Comparison of ENCODE assay signal across 8 cellular contexts in the genomic region with DNA sequence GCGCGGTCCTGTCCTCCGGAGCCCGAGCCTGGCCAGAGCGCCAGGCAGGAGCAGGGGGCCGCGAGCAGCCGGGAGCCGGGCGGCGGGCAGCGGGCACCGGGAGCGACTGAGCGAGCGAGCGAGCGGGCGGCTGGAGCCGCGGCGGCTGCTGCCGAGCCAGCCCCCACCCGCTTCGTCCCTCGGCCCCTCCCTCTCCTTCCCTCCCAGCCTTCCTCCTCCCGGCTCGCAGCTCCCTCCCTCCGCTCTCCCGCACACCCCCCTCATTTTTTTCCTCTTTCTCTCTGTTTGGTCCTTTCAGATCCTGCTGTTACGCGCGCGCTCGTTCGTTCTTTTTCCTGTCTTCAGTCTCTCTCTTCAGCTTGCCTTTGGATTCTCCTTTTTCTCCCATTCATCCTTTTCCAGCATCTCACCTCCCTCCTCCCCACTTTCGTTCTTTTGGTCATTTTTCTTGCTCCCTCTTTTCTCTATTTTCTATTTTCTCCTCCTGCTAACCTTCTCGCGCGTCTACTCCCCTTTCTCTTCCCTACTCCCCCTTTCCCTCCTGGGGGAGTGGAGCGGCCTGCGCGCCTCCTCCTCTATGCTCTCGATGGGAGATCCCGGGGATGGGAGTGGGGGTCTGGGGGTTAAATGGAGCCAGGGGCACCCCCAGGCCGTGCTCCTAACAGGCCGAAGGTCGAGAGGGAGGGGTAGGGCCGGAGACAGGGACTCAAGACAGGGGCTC. TPM values are rescaled to one million over a fixed set of nuclear protein-coding genes. Genes with fewer than 3 reads are reported as not detected.
DNase-seq lines count a peak whose midpoint lies in the region; ATAC-seq and TF ChIP-seq lines count a peak whose summit lies in the region.

A gene (minus strand): TSS at position 108 of the 721 bp plus-strand sequence. CDS start 125,347 bp downstream, outside the sequence.

- POLR2A ChIA-PET in HCT116 (lab: Charles Lee) = no interaction called here
- POLR2A ChIA-PET in SK-N-SH (lab: Yijun Ruan, JAX) = no interaction called here

- H3K9ac ChIP-seq in HCT116 (ENCODE audit: low read length) (peak within 1 kb of the TSS; percentile 58), SK-N-SH (no peak within 1 kb of the TSS), muscle layer of colon (ENCODE audit: low read length) (no peak within 1 kb of the TSS)

- H4K20me1 ChIP-seq in HCT116 (ENCODE audit: insufficient read depth) = no peaks in the 10 kb centered on the region
- no peaks in the 10 kb centered on the region for H4K20me1 ChIP-seq in SK-N-SH (ENCODE audit: insufficient read depth)

- TF ChIP-seq CTCF in HCT116 (IDR thresholded peaks at IDR 0.05 in 2 of 3, conservative IDR thresholded peaks at IDR 0.05 in 1 of 3; ENCODE audit: borderline replicate concordance in 1 of 3, insufficient read depth in 1 of 3, low read depth in 2 of 3, low read length in 2 of 3) (no peak), SK-N-SH (IDR thresholded peaks at IDR 0.05) (no peak), esophagus muscularis mucosa (IDR thresholded peaks at IDR 0.05) (no peak)

- H3K9me3 ChIP-seq in HCT116 (ENCODE audit: control insufficient read depth in 1 of 2, insufficient read depth in 1 of 2, low read depth in 1 of 2, low read length in 2 of 2) (no peaks in the 10 kb centered on the region), SK-N-SH (no peaks in the 10 kb centered on the region), esophagus muscularis mucosa (no peaks in the 10 kb centered on the region), muscle layer of colon (ENCODE audit: low read length) (no peaks in the 10 kb centered on the region)

- TF ChIP-seq POLR2A in HCT116 (IDR thresholded peaks at IDR 0.05; ENCODE audit: borderline replicate concordance, extremely low read depth, insufficient read depth, insufficient read length) (no peak), esophagus muscularis mucosa (IDR thresholded peaks at IDR 0.05; ENCODE audit: low read depth) (no peak)

- H3K9me2 ChIP-seq in HCT116 (ENCODE audit: insufficient read depth) (no peaks in the 10 kb centered on the region), SK-N-SH (no peaks in the 10 kb centered on the region)

- peaks cover 0 to 20% of the 10 kb centered on the region in 2 experiments; a peak in 2 of 4 replicates for H3K4me1 ChIP-seq in HCT116 (ENCODE audit: control insufficient read depth in 1 of 2, insufficient read depth in 2 of 2, low read length in 2 of 2)
- H3K4me1 ChIP-seq in SK-N-SH (ENCODE audit: control insufficient read depth in 1 of 2, insufficient read depth in 2 of 2, low read depth in 1 of 2, low read length in 1 of 2) = peaks cover 0 to 8% of the 10 kb centered on the region in 2 experiments; a peak in 1 of 4 replicates
- peaks cover 27 to 35% (median 33%) of the 10 kb centered on the region in 4 donors for H3K4me1 ChIP-seq in esophagus muscularis mucosa
- H3K4me1 ChIP-seq in muscle layer of colon (ENCODE audit: insufficient read depth, low read length) = peaks cover 8% of the 10 kb centered on the region

- RAD21 ChIA-PET in HCT116 (lab: Charles Lee; ENCODE audit: low non-redundant PET in 1 of 2, low total read pairs in 2 of 2, uncharacterized antibody in 2 of 2, unreplicated experiment in 2 of 2) = interaction anchor here in 1 of 2 experiments (0.7 kb wide), 1 partner anchor 37 kb away, joined by 4 read pairs; no protein-coding TSS in a partner anchor

- TF ChIP-seq EP300 in SK-N-SH (IDR thresholded peaks at IDR 0.05; ENCODE audit: borderline replicate concordance in 1 of 2, low read depth in 1 of 2, low read length in 1 of 2) = no peak
- TF ChIP-seq EP300 in esophagus muscularis mucosa (IDR thresholded peaks at IDR 0.05) = no peak

- no TSS peak for BruUV-seq in HCT116 (replicated peaks; lab: Mats Ljungman, UMichigan)

- WGBS in SK-N-SH (ENCODE audit: low lambda C conversion rate) = 32% methylated on average over 39 of the region's 49 CpGs
- WGBS in esophagus muscularis mucosa = 2% methylated on average over 39 of the region's 49 CpGs

- H3K4me2 ChIP-seq in HCT116 (ENCODE audit: low read length) (peak within 1 kb of the TSS; percentile 100), SK-N-SH (peak within 1 kb of the TSS; percentile 92)

- DNase-seq in AG20443 (ENCODE audit: low spot score) = peak; percentile 67
- DNase-seq in HCT116 (ENCODE audit: low read depth, low spot score) = no peak
- DNase-seq in SK-N-SH = peak; percentile 88
- DNase-seq in esophagus muscularis mucosa (ENCODE audit: extremely low spot score) = no peak
- DNase-seq in ureter (ENCODE audit: low spot score) = no peak
- DNase-seq in activated effector memory CD4-positive, alpha-beta T cell treated with Interleukin-2 at 50 U/mL for 16 hours = no peak

- intact Hi-C loops in HCT116 (cut with micrococcal nuclease) = loop anchor here (2.0 to 5.0 kb wide), 2 partner anchors 33 to 245 kb away; no protein-coding TSS in a partner anchor
- intact Hi-C loops in esophagus muscularis mucosa (cut with DNase I) = loop anchor here (5.0 kb wide), 1 partner anchor 33 kb away; no protein-coding TSS in a partner anchor

- H2AFZ ChIP-seq in HCT116 (ENCODE audit: low read depth, low read length, poor library complexity, severe bottlenecking) (peak within 1 kb of the TSS; percentile 95), SK-N-SH (ENCODE audit: low read depth) (peak within 1 kb of the TSS; percentile 49; the same call in 1 of the 2 replicates)

- H3K4me3 ChIP-seq in HCT116 (replicated peaks in 1 of 2; ENCODE audit: low read depth in 1 of 2, low read length in 2 of 2) = peak within 1 kb of the TSS; percentile 65 to 78
- peak within 1 kb of the TSS; percentile 49 to 58 for H3K4me3 ChIP-seq in SK-N-SH (ENCODE audit: low read depth in 2 of 2, low read length in 1 of 2)
- H3K4me3 ChIP-seq in esophagus muscularis mucosa = peak within 1 kb of the TSS; percentile 57 to 67 (median 64)
- peak within 1 kb of the TSS; percentile 65 to 83 for H3K4me3 ChIP-seq in muscle layer of colon (ENCODE audit: low read depth in 1 of 2, low read length in 2 of 2)

- ATAC-seq in HCT116 (peak; percentile 56), GM18520 (IDR thresholded peaks at IDR 0.05; ENCODE audit: unreplicated experiment) (no peak)

- H3K27me3 ChIP-seq in HCT116 (ENCODE audit: insufficient read depth, low read length) = peaks cover 3% of the 10 kb centered on the region; the same call in 1 of the 2 replicates
- peaks cover 67% of the 10 kb centered on the region for H3K27me3 ChIP-seq in SK-N-SH (ENCODE audit: insufficient read depth)
- H3K27me3 ChIP-seq in esophagus muscularis mucosa = peaks cover 0 to 90% (median 38%) of the 10 kb centered on the region in 4 donors
- H3K27me3 ChIP-seq in muscle layer of colon (ENCODE audit: control insufficient read depth in 1 of 2, insufficient read depth in 2 of 2, low read length in 2 of 2) = peaks cover 65 to 70% of the 10 kb centered on the region in 2 donors

- TF ChIP-seq RAD21 in HCT116 (IDR thresholded peaks at IDR 0.05; ENCODE audit: low read depth) (no peak), SK-N-SH (IDR thresholded peaks at IDR 0.05; ENCODE audit: low read length) (no peak)

- H3K27ac ChIP-seq in HCT116 (ENCODE audit: low read depth, low read length) (no peak within 1 kb of the TSS; the same call in 1 of the 2 replicates), SK-N-SH (ENCODE audit: low read depth in 2 of 2, low read length in 1 of 2) (no peak within 1 kb of the TSS), esophagus muscularis mucosa (replicated peaks in 1 of 4) (no peak within 1 kb of the TSS), muscle layer of colon (ENCODE audit: low read depth, low read length) (no peak within 1 kb of the TSS)

- CTCF ChIA-PET in HCT116 (lab: Charles Lee) (no interaction called here), SK-N-SH (lab: Yijun Ruan, JAX) (interaction anchor here (0.6 to 2.3 kb wide), 8 partner anchors 13 to 336 kb away, joined by 3 to 8 read pairs (median 3); no protein-coding TSS in a partner anchor)

- H3K36me3 ChIP-seq in HCT116 (ENCODE audit: control insufficient read depth in 1 of 2, insufficient read depth in 2 of 2, low read length in 2 of 2) (no peaks in the 10 kb centered on the region), SK-N-SH (replicated peaks in 1 of 2; ENCODE audit: control insufficient read depth in 1 of 2, insufficient read depth in 2 of 2, low read length in 1 of 2) (no peaks in the 10 kb centered on the region), esophagus muscularis mucosa (no peaks in the 10 kb centered on the region), muscle layer of colon (ENCODE audit: insufficient read depth, low read length) (no peaks in the 10 kb centered on the region)

- H3K79me2 ChIP-seq in HCT116 (ENCODE audit: insufficient read depth, low read length) (no peaks in the 10 kb centered on the region), SK-N-SH (ENCODE audit: insufficient read depth) (no peaks in the 10 kb centered on the region)

- no peaks in the 10 kb centered on the region for H3F3A ChIP-seq in SK-N-SH (replicated peaks; ENCODE audit: insufficient read depth)

TF ChIP-seq in HCT116, 20 proteins besides CTCF, POLR2A, EP300 and RAD21 (continues in another document):
- TF ChIP-seq YY1 (IDR thresholded peaks at IDR 0.05; ENCODE audit: extremely low read depth, insufficient replicate concordance, low read depth, low read length) = no peak

TF ChIP-seq in SK-N-SH, 30 proteins besides CTCF, POLR2A, EP300 and RAD21 (continues in another document):
- no peak for TF ChIP-seq RCOR1 (IDR thresholded peaks at IDR 0.05; ENCODE audit: low read length)
- no peak for TF ChIP-seq JUND (IDR thresholded peaks at IDR 0.05)
- TF ChIP-seq, protein P1, sequence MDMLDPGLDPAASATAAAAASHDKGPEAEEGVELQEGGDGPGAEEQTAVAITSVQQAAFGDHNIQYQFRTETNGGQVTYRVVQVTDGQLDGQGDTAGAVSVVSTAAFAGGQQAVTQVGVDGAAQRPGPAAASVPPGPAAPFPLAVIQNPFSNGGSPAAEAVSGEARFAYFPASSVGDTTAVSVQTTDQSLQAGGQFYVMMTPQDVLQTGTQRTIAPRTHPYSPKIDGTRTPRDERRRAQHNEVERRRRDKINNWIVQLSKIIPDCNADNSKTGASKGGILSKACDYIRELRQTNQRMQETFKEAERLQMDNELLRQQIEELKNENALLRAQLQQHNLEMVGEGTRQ (IDR thresholded peaks at IDR 0.05; ENCODE audit: borderline replicate concordance, low read depth, low read length) = no peak
- TF ChIP-seq TAF1 (IDR thresholded peaks at IDR 0.05; ENCODE audit: borderline replicate concordance, low read depth, low read length) = no peak

RNA-seq across cellular contexts. Expression of the gene that starts here (rescaled TPM):
- total RNA-seq in HCT116 (2021; ENCODE audit: unreplicated experiment) (2.3 TPM), esophagus muscularis mucosa (under 1 TPM in 2 of 4 donors, not detected in 2; 0.23 to 0.33 TPM), ureter (not detected)
- 3.5 and 4.1 TPM in 2 replicates for polyA plus RNA-seq in HCT116 (2012)
- 0.03 TPM in 1 of 2 replicates, not detected in the other for polyA plus RNA-seq in SK-N-SH (2012; rRNA removed)
- polyA plus RNA-seq in SK-N-SH (2012; cell fraction: cytosol; rRNA removed) = 0.01 and 0.04 TPM in 2 replicates
- 0.07 and 0.14 TPM in 2 replicates for polyA plus RNA-seq in SK-N-SH (2012; cell fraction: nucleus; rRNA removed)

Comparison
In these comparisons a context has a peak if more than half of its experiments do, and no peak if none do; other contexts are left out.
1. Peak in DNase-seq, H3K4me3 ChIP-seq and H3K4me2 ChIP-seq in SK-N-SH; RNA of the gene not detected or under 1 TPM.